Comparison of ENCODE assay signal across 10 cellular contexts in genomic region chr3:69998759-69999158, GRCh38. TPM values are rescaled to one million over a fixed set of nuclear protein-coding genes. Genes with fewer than 3 reads are reported as not detected.
DNase-seq lines count a peak whose midpoint lies in the region; ATAC-seq and TF ChIP-seq lines count a peak whose summit lies in the region.
"Had no signal": no experiment of that assay in that cellular context is flagged by ENCODE, and none has a peak within 500 bp of the region (broad histone marks: within the 10 kb centered on the region; RNA-seq: fewer than 3 reads in every experiment).

No MANE protein-coding gene starts in this region.

- TF ChIP-seq RAD21 in IMR-90 (IDR thresholded peaks at IDR 0.05; ENCODE audit: low read length): no peak

- BruUV-seq in IMR-90 (replicated peaks; lab: Mats Ljungman, UMichigan): no TSS peak

- H4K91ac ChIP-seq in IMR-90 (ENCODE audit: insufficient read depth, low read depth, low read length): peak overlapping the region; percentile 77

- peaks cover 9% of the 10 kb centered on the region for H3K27me3 Mint-ChIP-seq in brain
- H3K27me3 Mint-ChIP-seq: IgD-negative memory B cell had no signal

- H3K23ac ChIP-seq in IMR-90 (ENCODE audit: low read depth, low read length): peak overlapping the region; percentile 89; the same call in 1 of the 2 replicates

- H2BK120ac ChIP-seq in IMR-90 (ENCODE audit: low read depth, low read length): peak overlapping the region; percentile 96

- H3K9ac ChIP-seq in IMR-90 (ENCODE audit: low read depth, low read length): peak overlapping the region; percentile 87

- H3K4me3 ChIP-seq in IMR-90 (ENCODE audit: insufficient read depth, low read depth, low read length) (no peak overlapping the region; the same call in 1 of the 2 replicates), lower lobe of right lung (no peak overlapping the region)
- H3K4me3 ChIP-seq: right lobe of liver had no signal

- peak overlapping the region; percentile 58 for H3K4me2 ChIP-seq in IMR-90 (ENCODE audit: low read depth, low read length)

- H2BK20ac ChIP-seq in IMR-90 (ENCODE audit: low read depth, low read length): peak overlapping the region; percentile 96

- POLR2A ChIA-PET in IMR-90 (lab: Charles Lee; ENCODE audit: unreplicated experiment): no interaction called here

- H3K9me1 ChIP-seq in IMR-90 (ENCODE audit: insufficient read depth, low read length): 0 out of 2 replicates have a peak, but pooled peaks cover 4% of the 10 kb centered on the region

- H3K9me3 Mint-ChIP-seq in brain: peaks cover 0 to 2% (median 0%) of the 10 kb centered on the region in 5 experiments

- peak overlapping the region; percentile 63 to 84 for H4K8ac ChIP-seq in IMR-90 (ENCODE audit: low read depth in 2 of 2, low read length in 2 of 2)

- peak overlapping the region; percentile 70 for H3K56ac ChIP-seq in IMR-90 (ENCODE audit: extremely low read depth, insufficient read depth, low read length)

- H3K27me3 ChIP-seq in IMR-90 (ENCODE audit: control insufficient read depth, insufficient read depth, low read length) (no peaks in the 10 kb centered on the region; the same call in none of the 2 replicates), lower lobe of right lung (ENCODE audit: low read depth) (no peaks in the 10 kb centered on the region)
- H3K27me3 ChIP-seq: right lobe of liver had no signal

- CTCF ChIA-PET in IMR-90 (lab: Yijun Ruan, JAX): no interaction called here

- peaks cover 43% of the 10 kb centered on the region for H3K4me1 Mint-ChIP-seq in brain
- H3K4me1 Mint-ChIP-seq: IgD-negative memory B cell; stimulated activated effector memory CD8-positive, alpha-beta T cell treated with anti-CD3 and anti-CD28 coated beads, Interleukin-12 subunit alpha, Interleukin-12 subunit beta, amount 100 ng/mL, for 72 hours had no signal

- TF ChIP-seq CTCF in IMR-90 (conservative IDR thresholded peaks at IDR 0.05; ENCODE audit: low read depth, low read length) (no peak), brain (conservative IDR thresholded peaks at IDR 0.05) (no peak), lower lobe of right lung (IDR thresholded peaks at IDR 0.05) (no peak)

- peak overlapping the region; percentile 91 for H3K4ac ChIP-seq in IMR-90 (ENCODE audit: low read depth, low read length)

- H2AK9ac ChIP-seq in IMR-90 (replicated peaks; ENCODE audit: low read depth, low read length, poor library complexity): no peak overlapping the region

- peak overlapping the region in 4 of 5 experiments; percentile 3 to 36 (median 24) for H3K4me3 Mint-ChIP-seq in brain
- H3K4me3 Mint-ChIP-seq: IgD-negative memory B cell; stimulated activated effector memory CD8-positive, alpha-beta T cell treated with anti-CD3 and anti-CD28 coated beads, Interleukin-12 subunit alpha, Interleukin-12 subunit beta, amount 100 ng/mL, for 72 hours had no signal

- peak overlapping the region; percentile 65 to 91 (median 82) for H3K27ac Mint-ChIP-seq in brain
- H3K27ac Mint-ChIP-seq: IgD-negative memory B cell; stimulated activated effector memory CD8-positive, alpha-beta T cell treated with anti-CD3 and anti-CD28 coated beads, Interleukin-12 subunit alpha, Interleukin-12 subunit beta, amount 100 ng/mL, for 72 hours had no signal

- in situ Hi-C loops in IMR-90 (cut with MboI; ENCODE audit: low sequenced_read_pairs): no loop called here

- WGBS in IMR-90 (ENCODE audit: extremely low coverage in 2 of 2, insufficient read length in 1 of 2), 2 experiments: no CpG with 5 or more reads among the region's 3 CpGs

- DNase-seq in IMR-90 (no peak), lower lobe of right lung (no peak), NCI-H1092 (lab: John Stamatoyannopoulos, UW) (no peak), NCI-H2196 treated with DMSO at 0.1 percent for 48 hours (lab: John Stamatoyannopoulos, UW; ENCODE audit: unreplicated experiment) (no peak)
- no peak for DNase-seq in stimulated activated CD4-positive, alpha-beta T cell treated with anti-CD3 and anti-CD28 coated beads, Interleukin-1b, Interleukin-23, amount 100 ng/mL, for 48 hours
- DNase-seq: right lobe of liver had no signal

- peak overlapping the region; percentile 97 for H4K5ac ChIP-seq in IMR-90 (ENCODE audit: low read depth, low read length)

- H3K27ac ChIP-seq in IMR-90 (ENCODE audit: insufficient read depth, low read length) (peak overlapping the region; percentile 92), lower lobe of right lung (peak overlapping the region; percentile 12), temporal lobe (ENCODE audit: low read depth, low read length) (peak overlapping the region; percentile 99)
- H3K27ac ChIP-seq: right lobe of liver had no signal

- H4K20me1 ChIP-seq in IMR-90 (ENCODE audit: insufficient read depth, low read length): no peaks in the 10 kb centered on the region

- ATAC-seq in IMR-90 (ENCODE audit: low read depth) (peak; percentile 21), lower lobe of right lung (peak in 1 of 2 donors; percentile 43)
- ATAC-seq: right lobe of liver; stimulated activated effector memory CD8-positive, alpha-beta T cell treated with anti-CD3 and anti-CD28 coated beads, Interleukin-12 subunit alpha, Interleukin-12 subunit beta, amount 100 ng/mL, for 72 hours had no signal

- intact Hi-C loops in IMR-90 (cut with micrococcal nuclease) (no loop called here), lower lobe of right lung (cut with DNase I) (no loop called here)

- peak overlapping the region; percentile 50 for H2BK5ac ChIP-seq in IMR-90 (ENCODE audit: low read depth, low read length, poor library complexity, severe bottlenecking)

- H3K14ac ChIP-seq in IMR-90 (replicated peaks; ENCODE audit: low read depth, low read length): peak overlapping the region; percentile 88

- no peaks in the 10 kb centered on the region for H3K9me3 ChIP-seq in IMR-90 (ENCODE audit: control insufficient read depth, insufficient read depth, low read length)
- H3K9me3 ChIP-seq in lower lobe of right lung: no peaks in the 10 kb centered on the region
- H3K9me3 ChIP-seq: right lobe of liver had no signal

- peak overlapping the region; percentile 69 for H2AFZ ChIP-seq in IMR-90 (replicated peaks; ENCODE audit: low read length, poor library complexity)

- H3K4me1 ChIP-seq in IMR-90 (ENCODE audit: control insufficient read depth, insufficient read depth, low read length) (peaks cover 13% of the 10 kb centered on the region), lower lobe of right lung (no peaks in the 10 kb centered on the region)
- H3K4me1 ChIP-seq: right lobe of liver had no signal

- H3K36me3 Mint-ChIP-seq in brain: no peaks in the 10 kb centered on the region
- H3K36me3 Mint-ChIP-seq: IgD-negative memory B cell; stimulated activated effector memory CD8-positive, alpha-beta T cell treated with anti-CD3 and anti-CD28 coated beads, Interleukin-12 subunit alpha, Interleukin-12 subunit beta, amount 100 ng/mL, for 72 hours had no signal

- peak overlapping the region; percentile 63 for H2AK5ac ChIP-seq in IMR-90 (ENCODE audit: low read depth, low read length)

- dilution Hi-C loops in IMR-90 (cut with HindIII; ENCODE audit: low sequenced_read_pairs, unreplicated experiment): no loop called here

- H3K18ac ChIP-seq in IMR-90 (ENCODE audit: low read depth, low read length): peak overlapping the region; percentile 95

- H3K79me1 ChIP-seq in IMR-90 (ENCODE audit: low read depth in 1 of 2, low read length in 2 of 2): no peaks in the 10 kb centered on the region

- no peak for TF ChIP-seq POLR2A in IMR-90 (IDR thresholded peaks at IDR 0.05; ENCODE audit: low read depth, low read length)

- peak overlapping the region; percentile 88; the same call in 1 of the 3 replicates for H2BK15ac ChIP-seq in IMR-90 (ENCODE audit: low read depth, low read length)

- H3K36me3 ChIP-seq in IMR-90 (ENCODE audit: control insufficient read depth, insufficient read depth, low read length): no peaks in the 10 kb centered on the region
- no peaks in the 10 kb centered on the region for H3K36me3 ChIP-seq in lower lobe of right lung
- H3K36me3 ChIP-seq: right lobe of liver had no signal

TF ChIP-seq in IMR-90, 13 proteins besides CTCF, POLR2A, EP300 and RAD21:
- TF ChIP-seq CEBPB (IDR thresholded peaks at IDR 0.05; ENCODE audit: low read depth, low read length) (no peak), RCOR1 (IDR thresholded peaks at IDR 0.05; ENCODE audit: insufficient replicate concordance, low read length) (no peak), CHD1 (IDR thresholded peaks at IDR 0.05; ENCODE audit: low read depth, low read length) (no peak)
- TF ChIP-seq, protein P1, sequence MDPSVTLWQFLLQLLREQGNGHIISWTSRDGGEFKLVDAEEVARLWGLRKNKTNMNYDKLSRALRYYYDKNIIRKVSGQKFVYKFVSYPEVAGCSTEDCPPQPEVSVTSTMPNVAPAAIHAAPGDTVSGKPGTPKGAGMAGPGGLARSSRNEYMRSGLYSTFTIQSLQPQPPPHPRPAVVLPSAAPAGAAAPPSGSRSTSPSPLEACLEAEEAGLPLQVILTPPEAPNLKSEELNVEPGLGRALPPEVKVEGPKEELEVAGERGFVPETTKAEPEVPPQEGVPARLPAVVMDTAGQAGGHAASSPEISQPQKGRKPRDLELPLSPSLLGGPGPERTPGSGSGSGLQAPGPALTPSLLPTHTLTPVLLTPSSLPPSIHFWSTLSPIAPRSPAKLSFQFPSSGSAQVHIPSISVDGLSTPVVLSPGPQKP (IDR thresholded peaks at IDR 0.05; ENCODE audit: borderline replicate concordance, low read depth, low read length): no peak

RNA-seq across cellular contexts. Expression of gene SAMMSON, which starts 0.8 kb away (rescaled TPM):
- not detected in 2 replicates for total RNA-seq in IMR-90 (2012; rRNA removed)
- polyA plus RNA-seq in IMR-90 (2012; rRNA removed): not detected in 2 replicates
- polyA plus RNA-seq in IMR-90 (2012; cell fraction: cytosol; rRNA removed): not detected in 2 replicates
- polyA plus RNA-seq in IMR-90 (2012; cell fraction: nucleus; rRNA removed; ENCODE audit: low replicate concordance): not detected in 2 replicates
- polyA plus RNA-seq in brain (ENCODE audit: insufficient read depth, low read depth, low replicate concordance): not detected
- total RNA-seq in lower lobe of right lung: not detected
- total RNA-seq in temporal lobe: not detected
- total RNA-seq: right lobe of liver had no signal
- polyA plus RNA-seq: IgD-negative memory B cell had no signal

Comparison
In these comparisons a context has a peak if more than half of its experiments do, and no peak if none do; other contexts are left out.
1. H3K27ac ChIP-seq: peak in every context shown above with its lines; median percentile 99 in temporal lobe; 92 in IMR-90; 12 in lower lobe of right lung.